1 cellular context compared by ENCODE assay signal in the genomic region with DNA sequence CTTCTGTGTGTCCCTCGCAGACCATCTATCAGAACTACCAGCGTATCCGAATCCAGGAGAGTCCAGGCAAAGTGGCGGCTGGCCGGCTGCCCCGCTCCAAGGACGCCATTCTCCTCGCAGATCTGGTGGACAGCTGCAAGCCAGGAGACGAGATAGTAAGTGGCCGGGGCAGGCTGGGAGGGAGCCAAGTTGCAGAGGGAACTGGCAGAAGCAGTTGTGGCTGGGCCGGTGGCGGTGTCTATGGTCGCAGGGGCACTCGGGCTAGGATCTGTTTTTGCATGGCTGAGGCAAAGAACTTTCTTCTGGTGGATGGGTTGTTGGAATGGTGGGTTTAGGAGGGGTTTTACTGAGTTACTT.
TF ChIP-seq lines count a peak whose summit lies in the region.

No MANE protein-coding gene starts in this region.

TF ChIP-seq in K562, 482 proteins besides CTCF, POLR2A, EP300 and RAD21:
- TF ChIP-seq POLR2G (IDR thresholded peaks at IDR 0.05; ENCODE audit: low read depth, low read length) (peak; percentile 44), NCOR1 (IDR thresholded peaks at IDR 0.05) (no peak), BHLHE40 (IDR thresholded peaks at IDR 0.05; ENCODE audit: low read length) (no peak), SAP30 (IDR thresholded peaks at IDR 0.05; ENCODE audit: borderline replicate concordance, insufficient read depth, low read depth, low read length, poor library complexity, severe bottlenecking) (no peak), RBFOX2 (IDR thresholded peaks at IDR 0.05; ENCODE audit: low read depth, low read length) (peak; percentile 54)
- TF ChIP-seq, protein P1, sequence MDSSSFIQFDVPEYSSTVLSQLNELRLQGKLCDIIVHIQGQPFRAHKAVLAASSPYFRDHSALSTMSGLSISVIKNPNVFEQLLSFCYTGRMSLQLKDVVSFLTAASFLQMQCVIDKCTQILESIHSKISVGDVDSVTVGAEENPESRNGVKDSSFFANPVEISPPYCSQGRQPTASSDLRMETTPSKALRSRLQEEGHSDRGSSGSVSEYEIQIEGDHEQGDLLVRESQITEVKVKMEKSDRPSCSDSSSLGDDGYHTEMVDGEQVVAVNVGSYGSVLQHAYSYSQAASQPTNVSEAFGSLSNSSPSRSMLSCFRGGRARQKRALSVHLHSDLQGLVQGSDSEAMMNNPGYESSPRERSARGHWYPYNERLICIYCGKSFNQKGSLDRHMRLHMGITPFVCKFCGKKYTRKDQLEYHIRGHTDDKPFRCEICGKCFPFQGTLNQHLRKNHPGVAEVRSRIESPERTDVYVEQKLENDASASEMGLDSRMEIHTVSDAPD (CRISPR knock-in tag; IDR thresholded peaks at IDR 0.05), result no peak
- TF ChIP-seq, protein P2, sequence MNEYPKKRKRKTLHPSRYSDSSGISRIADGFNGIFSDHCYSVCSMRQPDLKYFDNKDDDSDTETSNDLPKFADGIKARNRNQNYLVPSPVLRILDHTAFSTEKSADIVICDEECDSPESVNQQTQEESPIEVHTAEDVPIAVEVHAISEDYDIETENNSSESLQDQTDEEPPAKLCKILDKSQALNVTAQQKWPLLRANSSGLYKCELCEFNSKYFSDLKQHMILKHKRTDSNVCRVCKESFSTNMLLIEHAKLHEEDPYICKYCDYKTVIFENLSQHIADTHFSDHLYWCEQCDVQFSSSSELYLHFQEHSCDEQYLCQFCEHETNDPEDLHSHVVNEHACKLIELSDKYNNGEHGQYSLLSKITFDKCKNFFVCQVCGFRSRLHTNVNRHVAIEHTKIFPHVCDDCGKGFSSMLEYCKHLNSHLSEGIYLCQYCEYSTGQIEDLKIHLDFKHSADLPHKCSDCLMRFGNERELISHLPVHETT (CRISPR knock-in tag; conservative IDR thresholded peaks at IDR 0.05 in 1 of 2, IDR thresholded peaks at IDR 0.05 in 1 of 2), result no peak
- TF ChIP-seq, protein P3, sequence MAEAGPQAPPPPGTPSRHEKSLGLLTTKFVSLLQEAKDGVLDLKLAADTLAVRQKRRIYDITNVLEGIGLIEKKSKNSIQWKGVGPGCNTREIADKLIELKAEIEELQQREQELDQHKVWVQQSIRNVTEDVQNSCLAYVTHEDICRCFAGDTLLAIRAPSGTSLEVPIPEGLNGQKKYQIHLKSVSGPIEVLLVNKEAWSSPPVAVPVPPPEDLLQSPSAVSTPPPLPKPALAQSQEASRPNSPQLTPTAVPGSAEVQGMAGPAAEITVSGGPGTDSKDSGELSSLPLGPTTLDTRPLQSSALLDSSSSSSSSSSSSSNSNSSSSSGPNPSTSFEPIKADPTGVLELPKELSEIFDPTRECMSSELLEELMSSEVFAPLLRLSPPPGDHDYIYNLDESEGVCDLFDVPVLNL (CRISPR knock-in tag; IDR thresholded peaks at IDR 0.05; ENCODE audit: low read depth), result no peak
- TF ChIP-seq, protein P4, sequence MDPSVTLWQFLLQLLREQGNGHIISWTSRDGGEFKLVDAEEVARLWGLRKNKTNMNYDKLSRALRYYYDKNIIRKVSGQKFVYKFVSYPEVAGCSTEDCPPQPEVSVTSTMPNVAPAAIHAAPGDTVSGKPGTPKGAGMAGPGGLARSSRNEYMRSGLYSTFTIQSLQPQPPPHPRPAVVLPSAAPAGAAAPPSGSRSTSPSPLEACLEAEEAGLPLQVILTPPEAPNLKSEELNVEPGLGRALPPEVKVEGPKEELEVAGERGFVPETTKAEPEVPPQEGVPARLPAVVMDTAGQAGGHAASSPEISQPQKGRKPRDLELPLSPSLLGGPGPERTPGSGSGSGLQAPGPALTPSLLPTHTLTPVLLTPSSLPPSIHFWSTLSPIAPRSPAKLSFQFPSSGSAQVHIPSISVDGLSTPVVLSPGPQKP (CRISPR knock-in tag; IDR thresholded peaks at IDR 0.05), result no peak
